Comparison of ENCODE assay signal across 1 cellular context in the genomic region with DNA sequence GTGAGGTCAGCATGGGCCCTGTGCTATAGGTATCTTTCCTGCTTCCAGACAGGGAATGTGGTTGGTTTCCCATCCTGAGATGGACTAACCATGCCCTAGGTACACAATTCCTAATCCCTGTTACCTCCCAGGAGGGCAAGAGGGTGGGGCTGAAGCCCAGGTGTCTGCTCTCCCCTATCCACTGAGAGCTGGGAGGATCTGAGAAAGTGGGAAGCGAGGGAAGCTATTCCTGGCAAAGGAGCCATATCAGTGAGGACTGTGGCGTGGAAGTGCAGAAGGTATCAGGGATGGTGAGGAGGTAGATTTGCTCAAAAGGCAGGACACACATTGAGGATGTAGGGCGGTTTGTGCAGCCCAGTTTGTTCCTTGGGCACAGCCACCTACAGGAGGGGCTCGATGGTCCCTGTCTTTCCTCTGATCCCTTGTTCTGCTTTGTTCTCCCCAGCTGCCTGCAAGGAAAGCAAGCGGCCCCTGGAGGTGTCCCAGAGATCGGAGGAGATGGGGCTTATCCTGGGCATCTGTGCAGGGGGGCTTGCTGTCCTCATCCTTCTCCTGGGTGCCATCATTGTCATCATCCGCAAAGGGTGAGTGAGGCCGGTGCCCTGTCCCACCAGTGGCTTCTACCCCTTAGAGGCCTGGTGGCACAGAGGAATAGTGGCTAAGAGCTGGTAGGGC.
TF ChIP-seq lines count a peak whose summit lies in the region.

No MANE protein-coding gene starts in this region.

TF ChIP-seq in H1, 55 proteins besides CTCF, POLR2A, EP300 and RAD21:
- TF ChIP-seq, protein P1, sequence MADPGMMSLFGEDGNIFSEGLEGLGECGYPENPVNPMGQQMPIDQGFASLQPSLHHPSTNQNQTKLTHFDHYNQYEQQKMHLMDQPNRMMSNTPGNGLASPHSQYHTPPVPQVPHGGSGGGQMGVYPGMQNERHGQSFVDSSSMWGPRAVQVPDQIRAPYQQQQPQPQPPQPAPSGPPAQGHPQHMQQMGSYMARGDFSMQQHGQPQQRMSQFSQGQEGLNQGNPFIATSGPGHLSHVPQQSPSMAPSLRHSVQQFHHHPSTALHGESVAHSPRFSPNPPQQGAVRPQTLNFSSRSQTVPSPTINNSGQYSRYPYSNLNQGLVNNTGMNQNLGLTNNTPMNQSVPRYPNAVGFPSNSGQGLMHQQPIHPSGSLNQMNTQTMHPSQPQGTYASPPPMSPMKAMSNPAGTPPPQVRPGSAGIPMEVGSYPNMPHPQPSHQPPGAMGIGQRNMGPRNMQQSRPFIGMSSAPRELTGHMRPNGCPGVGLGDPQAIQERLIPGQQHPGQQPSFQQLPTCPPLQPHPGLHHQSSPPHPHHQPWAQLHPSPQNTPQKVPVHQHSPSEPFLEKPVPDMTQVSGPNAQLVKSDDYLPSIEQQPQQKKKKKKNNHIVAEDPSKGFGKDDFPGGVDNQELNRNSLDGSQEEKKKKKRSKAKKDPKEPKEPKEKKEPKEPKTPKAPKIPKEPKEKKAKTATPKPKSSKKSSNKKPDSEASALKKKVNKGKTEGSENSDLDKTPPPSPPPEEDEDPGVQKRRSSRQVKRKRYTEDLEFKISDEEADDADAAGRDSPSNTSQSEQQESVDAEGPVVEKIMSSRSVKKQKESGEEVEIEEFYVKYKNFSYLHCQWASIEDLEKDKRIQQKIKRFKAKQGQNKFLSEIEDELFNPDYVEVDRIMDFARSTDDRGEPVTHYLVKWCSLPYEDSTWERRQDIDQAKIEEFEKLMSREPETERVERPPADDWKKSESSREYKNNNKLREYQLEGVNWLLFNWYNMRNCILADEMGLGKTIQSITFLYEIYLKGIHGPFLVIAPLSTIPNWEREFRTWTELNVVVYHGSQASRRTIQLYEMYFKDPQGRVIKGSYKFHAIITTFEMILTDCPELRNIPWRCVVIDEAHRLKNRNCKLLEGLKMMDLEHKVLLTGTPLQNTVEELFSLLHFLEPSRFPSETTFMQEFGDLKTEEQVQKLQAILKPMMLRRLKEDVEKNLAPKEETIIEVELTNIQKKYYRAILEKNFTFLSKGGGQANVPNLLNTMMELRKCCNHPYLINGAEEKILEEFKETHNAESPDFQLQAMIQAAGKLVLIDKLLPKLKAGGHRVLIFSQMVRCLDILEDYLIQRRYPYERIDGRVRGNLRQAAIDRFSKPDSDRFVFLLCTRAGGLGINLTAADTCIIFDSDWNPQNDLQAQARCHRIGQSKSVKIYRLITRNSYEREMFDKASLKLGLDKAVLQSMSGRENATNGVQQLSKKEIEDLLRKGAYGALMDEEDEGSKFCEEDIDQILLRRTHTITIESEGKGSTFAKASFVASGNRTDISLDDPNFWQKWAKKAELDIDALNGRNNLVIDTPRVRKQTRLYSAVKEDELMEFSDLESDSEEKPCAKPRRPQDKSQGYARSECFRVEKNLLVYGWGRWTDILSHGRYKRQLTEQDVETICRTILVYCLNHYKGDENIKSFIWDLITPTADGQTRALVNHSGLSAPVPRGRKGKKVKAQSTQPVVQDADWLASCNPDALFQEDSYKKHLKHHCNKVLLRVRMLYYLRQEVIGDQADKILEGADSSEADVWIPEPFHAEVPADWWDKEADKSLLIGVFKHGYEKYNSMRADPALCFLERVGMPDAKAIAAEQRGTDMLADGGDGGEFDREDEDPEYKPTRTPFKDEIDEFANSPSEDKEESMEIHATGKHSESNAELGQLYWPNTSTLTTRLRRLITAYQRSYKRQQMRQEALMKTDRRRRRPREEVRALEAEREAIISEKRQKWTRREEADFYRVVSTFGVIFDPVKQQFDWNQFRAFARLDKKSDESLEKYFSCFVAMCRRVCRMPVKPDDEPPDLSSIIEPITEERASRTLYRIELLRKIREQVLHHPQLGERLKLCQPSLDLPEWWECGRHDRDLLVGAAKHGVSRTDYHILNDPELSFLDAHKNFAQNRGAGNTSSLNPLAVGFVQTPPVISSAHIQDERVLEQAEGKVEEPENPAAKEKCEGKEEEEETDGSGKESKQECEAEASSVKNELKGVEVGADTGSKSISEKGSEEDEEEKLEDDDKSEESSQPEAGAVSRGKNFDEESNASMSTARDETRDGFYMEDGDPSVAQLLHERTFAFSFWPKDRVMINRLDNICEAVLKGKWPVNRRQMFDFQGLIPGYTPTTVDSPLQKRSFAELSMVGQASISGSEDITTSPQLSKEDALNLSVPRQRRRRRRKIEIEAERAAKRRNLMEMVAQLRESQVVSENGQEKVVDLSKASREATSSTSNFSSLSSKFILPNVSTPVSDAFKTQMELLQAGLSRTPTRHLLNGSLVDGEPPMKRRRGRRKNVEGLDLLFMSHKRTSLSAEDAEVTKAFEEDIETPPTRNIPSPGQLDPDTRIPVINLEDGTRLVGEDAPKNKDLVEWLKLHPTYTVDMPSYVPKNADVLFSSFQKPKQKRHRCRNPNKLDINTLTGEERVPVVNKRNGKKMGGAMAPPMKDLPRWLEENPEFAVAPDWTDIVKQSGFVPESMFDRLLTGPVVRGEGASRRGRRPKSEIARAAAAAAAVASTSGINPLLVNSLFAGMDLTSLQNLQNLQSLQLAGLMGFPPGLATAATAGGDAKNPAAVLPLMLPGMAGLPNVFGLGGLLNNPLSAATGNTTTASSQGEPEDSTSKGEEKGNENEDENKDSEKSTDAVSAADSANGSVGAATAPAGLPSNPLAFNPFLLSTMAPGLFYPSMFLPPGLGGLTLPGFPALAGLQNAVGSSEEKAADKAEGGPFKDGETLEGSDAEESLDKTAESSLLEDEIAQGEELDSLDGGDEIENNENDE (IDR thresholded peaks at IDR 0.05; ENCODE audit: insufficient replicate concordance, low read length), result no peak
- TF ChIP-seq TAF1 (IDR thresholded peaks at IDR 0.05; ENCODE audit: low read depth, low read length), result no peak
- TF ChIP-seq NRF1 (IDR thresholded peaks at IDR 0.05; ENCODE audit: low read depth, low read length), result no peak
- TF ChIP-seq, protein P2, sequence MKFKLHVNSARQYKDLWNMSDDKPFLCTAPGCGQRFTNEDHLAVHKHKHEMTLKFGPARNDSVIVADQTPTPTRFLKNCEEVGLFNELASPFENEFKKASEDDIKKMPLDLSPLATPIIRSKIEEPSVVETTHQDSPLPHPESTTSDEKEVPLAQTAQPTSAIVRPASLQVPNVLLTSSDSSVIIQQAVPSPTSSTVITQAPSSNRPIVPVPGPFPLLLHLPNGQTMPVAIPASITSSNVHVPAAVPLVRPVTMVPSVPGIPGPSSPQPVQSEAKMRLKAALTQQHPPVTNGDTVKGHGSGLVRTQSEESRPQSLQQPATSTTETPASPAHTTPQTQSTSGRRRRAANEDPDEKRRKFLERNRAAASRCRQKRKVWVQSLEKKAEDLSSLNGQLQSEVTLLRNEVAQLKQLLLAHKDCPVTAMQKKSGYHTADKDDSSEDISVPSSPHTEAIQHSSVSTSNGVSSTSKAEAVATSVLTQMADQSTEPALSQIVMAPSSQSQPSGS (IDR thresholded peaks at IDR 0.05; ENCODE audit: low read length), result no peak
- TF ChIP-seq BCL11A (IDR thresholded peaks at IDR 0.05; ENCODE audit: low read depth in 2 of 2, low read length in 2 of 2), result no peak
- TF ChIP-seq SUZ12 (IDR thresholded peaks at IDR 0.05; ENCODE audit: low read length), result no peak
- TF ChIP-seq POLR2AphosphoS5 (IDR thresholded peaks at IDR 0.05; ENCODE audit: low read depth, low read length), result no peak
- TF ChIP-seq ZNF274 (IDR thresholded peaks at IDR 0.05; ENCODE audit: borderline replicate concordance, extremely low read depth, low read length), result no peak
- TF ChIP-seq CHD1 (IDR thresholded peaks at IDR 0.05; ENCODE audit: low read depth, low read length), result no peak
- no peak for TF ChIP-seq RFX5 (IDR thresholded peaks at IDR 0.05; ENCODE audit: borderline replicate concordance, low read depth, low read length)
- no peak for TF ChIP-seq BRCA1 (IDR thresholded peaks at IDR 0.05; ENCODE audit: low read depth, low read length)
- no peak for TF ChIP-seq SAP30 (IDR thresholded peaks at IDR 0.05; ENCODE audit: insufficient read depth, insufficient replicate concordance, low read length)
- TF ChIP-seq MAFK (IDR thresholded peaks at IDR 0.05; ENCODE audit: low read depth, low read length), result no peak
- TF ChIP-seq SIX5 (IDR thresholded peaks at IDR 0.05; ENCODE audit: low read depth, low read length), result no peak
